Comparison of ENCODE assay signal across 18 cellular contexts in the genomic region with DNA sequence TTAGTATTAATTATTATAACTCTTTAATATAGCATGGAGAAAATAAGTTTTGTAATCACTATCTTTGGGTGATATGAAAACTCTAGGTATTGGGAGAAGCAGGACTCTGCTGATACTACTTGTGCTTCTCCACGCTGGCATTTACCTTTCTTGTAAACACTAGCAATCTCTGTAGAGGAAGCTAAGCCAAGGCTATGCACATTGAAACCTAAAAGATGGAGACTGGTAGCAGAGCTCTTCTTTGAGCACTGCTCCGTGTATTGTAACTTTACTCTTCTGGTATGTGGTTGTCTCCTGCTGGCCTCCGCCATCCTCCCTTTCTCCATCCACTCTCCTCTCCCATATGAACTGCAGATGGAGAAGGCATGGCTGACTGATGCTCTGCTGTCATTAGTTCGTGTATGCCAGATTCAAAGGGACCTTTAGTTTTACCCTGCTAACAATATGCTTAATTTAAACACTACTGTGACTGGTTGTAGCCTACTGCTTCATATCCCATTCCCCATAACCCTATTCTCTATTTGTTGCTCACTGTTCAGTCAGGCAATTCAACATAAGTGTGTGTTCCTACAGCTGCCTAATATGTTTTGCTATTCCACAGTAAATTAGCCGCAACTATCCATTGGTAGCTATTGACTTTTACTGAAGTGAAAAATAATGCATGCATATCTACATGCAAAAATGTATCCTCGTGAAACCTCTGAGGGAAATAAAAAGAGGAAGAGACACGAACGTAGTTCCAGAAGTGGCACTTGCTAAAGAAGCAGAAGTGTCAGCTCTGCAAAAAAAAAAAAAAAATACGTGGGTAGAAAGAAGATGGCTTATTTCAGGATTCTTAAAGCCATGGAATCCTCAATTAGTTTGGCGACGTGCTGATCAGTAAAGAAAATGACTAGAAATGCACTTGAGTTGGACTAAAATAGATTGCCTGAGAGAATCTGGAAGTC. TPM values are rescaled to one million over a fixed set of nuclear protein-coding genes. Genes with fewer than 3 reads are reported as not detected.
DNase-seq lines count a peak whose midpoint lies in the region; ATAC-seq and TF ChIP-seq lines count a peak whose summit lies in the region.
"Had no signal": no experiment of that assay in that cellular context is flagged by ENCODE, and none has a peak within 500 bp of the region (broad histone marks: within the 10 kb centered on the region; RNA-seq: fewer than 3 reads in every experiment).

No MANE protein-coding gene starts in this region.

- H3K36me3 ChIP-seq in suprapubic skin (no peaks in the 10 kb centered on the region), MG63 (no peaks in the 10 kb centered on the region)
- H3K36me3 ChIP-seq: gastroesophageal sphincter, vagina had no signal

- no peaks in the 10 kb centered on the region for H3K4me1 ChIP-seq in suprapubic skin
- H3K4me1 ChIP-seq: gastroesophageal sphincter, vagina had no signal

- no peak overlapping the region for H3K4me3 ChIP-seq in suprapubic skin
- no peak overlapping the region for H3K4me3 ChIP-seq in MG63
- H3K4me3 ChIP-seq: gastroesophageal sphincter, vagina had no signal

- peak; percentile 77 for ATAC-seq in GM18502 (IDR thresholded peaks at IDR 0.05; ENCODE audit: poor library complexity, unreplicated experiment)
- peak; percentile 56 for ATAC-seq in GM21529 (IDR thresholded peaks at IDR 0.05; ENCODE audit: unreplicated experiment)
- ATAC-seq in HG02973 (IDR thresholded peaks at IDR 0.05; ENCODE audit: unreplicated experiment), result no peak
- ATAC-seq: effector memory CD8-positive, alpha-beta T cell; gastroesophageal sphincter had no signal

- 69% methylated on average over 10 of the region's 11 CpGs for WGBS in suprapubic skin

- no peaks in the 10 kb centered on the region for H3K9me3 ChIP-seq in suprapubic skin
- H3K9me3 ChIP-seq in MG63, result no peaks in the 10 kb centered on the region
- H3K9me3 ChIP-seq: gastroesophageal sphincter, vagina had no signal

- no peak for TF ChIP-seq POLR2A in suprapubic skin (IDR thresholded peaks at IDR 0.05)

- no peak for TF ChIP-seq CTCF in suprapubic skin (IDR thresholded peaks at IDR 0.05)

- peak; percentile 73 to 77 for DNase-seq in Kasumi-1 (lab: John Stamatoyannopoulos, UW)
- peak; percentile 17 for DNase-seq in globus pallidus (ENCODE audit: low spot score)
- DNase-seq in suprapubic skin (ENCODE audit: low spot score in 2 of 2), result no peak
- no peak for DNase-seq in islet precursor cell
- no peak for DNase-seq in MG63
- DNase-seq: DMS153; effector memory CD8-positive, alpha-beta T cell; kidney; NCI-H146; NCI-H510A treated with DMSO at 0.1 percent for 48 hours; stimulated activated CD4-positive, alpha-beta T cell treated with anti-CD3 and anti-CD28 coated beads, Interleukin-2, amount 100 ng/mL, for 24 hours; T-helper 9 cell had no signal

- no peaks in the 10 kb centered on the region for H3K27me3 ChIP-seq in suprapubic skin
- H3K27me3 ChIP-seq in MG63, result no peaks in the 10 kb centered on the region
- H3K27me3 ChIP-seq: vagina had no signal

- H3K27ac ChIP-seq in suprapubic skin, result no peak overlapping the region
- H3K27ac ChIP-seq: gastroesophageal sphincter, RWPE1, vagina had no signal

- TF ChIP-seq EP300 in suprapubic skin (IDR thresholded peaks at IDR 0.05), result no peak

RNA-seq across cellular contexts. Expression of a gene that starts 55.6 kb away (rescaled TPM):
- 10 to 100 TPM in 2 of 4 donors, 1 to 10 TPM in 2; 6.7 to 39.5 (median 11.8) TPM for total RNA-seq in suprapubic skin
- total RNA-seq in MG63 (2014; rRNA removed; shearing (Covaris generic); ENCODE audit: low replicate concordance), result not detected in 2 replicates

Comparison
In these comparisons a context has a peak if more than half of its experiments do, and no peak if none do; other contexts are left out.
1. DNase-seq: peak in Kasumi-1 (2 of 2) and globus pallidus (single experiment); none in suprapubic skin (0 of 2), islet precursor cell (single experiment) and MG63 (single experiment).